Comparison of ENCODE assay signal across 8 cellular contexts in the genomic region with DNA sequence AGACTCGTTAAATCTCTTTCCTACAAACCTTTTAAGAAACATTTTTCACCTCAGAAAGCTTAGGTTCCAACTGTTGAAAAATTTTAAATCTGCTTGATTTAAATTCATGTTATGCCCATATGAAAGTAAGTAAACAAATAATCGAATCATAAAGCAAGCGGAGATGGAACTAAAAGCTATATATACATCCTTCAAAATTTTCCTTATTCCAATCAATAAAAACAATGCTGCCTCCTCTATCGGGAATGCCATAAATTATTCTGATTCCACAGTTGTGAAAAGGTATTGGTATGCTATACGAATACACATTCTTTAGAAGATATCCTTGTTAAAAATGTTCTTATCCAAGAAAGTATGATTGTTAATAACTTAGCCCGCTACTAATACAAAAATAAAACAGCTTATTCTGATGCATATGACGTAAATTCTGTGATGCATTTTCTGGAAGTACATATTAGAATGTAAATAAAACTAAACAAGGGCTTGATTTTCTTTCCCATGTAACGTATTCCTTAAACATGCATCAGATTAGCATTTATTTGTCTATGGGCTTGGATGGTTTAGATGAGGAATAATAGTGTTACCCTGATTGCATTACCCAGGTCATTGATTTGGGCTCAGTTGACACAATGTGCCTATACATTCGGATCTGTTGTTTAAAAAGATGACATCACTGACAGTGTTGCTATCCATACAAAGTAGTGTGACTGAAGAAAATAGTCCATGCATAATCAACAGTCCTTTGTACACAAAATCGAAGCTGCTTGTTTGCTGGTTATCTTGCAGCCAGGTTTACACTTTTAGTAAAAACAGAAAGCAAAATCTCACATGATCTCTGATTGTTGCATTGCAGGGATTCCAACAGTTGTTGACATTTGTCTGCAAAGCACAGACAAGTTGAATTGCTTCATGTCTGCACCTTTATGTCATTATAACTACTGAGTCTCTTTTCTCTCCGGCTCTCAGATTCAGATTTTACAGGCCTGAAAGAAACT. TPM values are rescaled to one million over a fixed set of nuclear protein-coding genes. Genes with fewer than 3 reads are reported as not detected.
DNase-seq lines count a peak whose midpoint lies in the region; ATAC-seq and TF ChIP-seq lines count a peak whose summit lies in the region.

No MANE protein-coding gene starts in this region.

- no peak overlapping the region for H4K91ac ChIP-seq in mesenchymal stem cell (ENCODE audit: low read length)

- WGBS in mesenchymal stem cell: 80% methylated on average over 3 of the region's 11 CpGs

- H3K4ac ChIP-seq in mesenchymal stem cell (ENCODE audit: low read depth in 1 of 2, low read length in 2 of 2): no peak overlapping the region

- ATAC-seq in HG03097 (IDR thresholded peaks at IDR 0.05; ENCODE audit: low FRiP score, unreplicated experiment): peak; percentile 2

- no peak overlapping the region for H2BK5ac ChIP-seq in mesenchymal stem cell (ENCODE audit: low read depth, low read length, poor library complexity, severe bottlenecking)

- no peak overlapping the region for H2BK120ac ChIP-seq in mesenchymal stem cell (ENCODE audit: low read depth, low read length)

- H3K14ac ChIP-seq in mesenchymal stem cell (ENCODE audit: low read length in 2 of 2): no peak overlapping the region

- H3K9ac ChIP-seq in BLaER1 (no peak overlapping the region), mesenchymal stem cell (ENCODE audit: low read length) (peak overlapping the region; percentile 99)

- peaks cover 4% of the 10 kb centered on the region for H3K79me1 ChIP-seq in mesenchymal stem cell (replicated peaks; ENCODE audit: low read length, poor library complexity, severe bottlenecking)

- H3K18ac ChIP-seq in mesenchymal stem cell (ENCODE audit: low read depth in 1 of 2, low read length in 2 of 2): no peak overlapping the region

- intact Hi-C loops in uterus (cut with DNase I; ENCODE audit: low total_unique reads): no loop called here

- no peak overlapping the region for H2AFZ ChIP-seq in mesenchymal stem cell (ENCODE audit: low read depth, low read length)

- H3K9me3 ChIP-seq in BLaER1 (no peaks in the 10 kb centered on the region), mesenchymal stem cell (ENCODE audit: control insufficient read depth, low read length) (no peaks in the 10 kb centered on the region), uterus (no peaks in the 10 kb centered on the region)

- TF ChIP-seq POLR2A in uterus (IDR thresholded peaks at IDR 0.05): no peak

- no peak for TF ChIP-seq CTCF in uterus (IDR thresholded peaks at IDR 0.05)

- 0 out of 2 replicates have a peak overlapping the region, but pooled peaks have one; percentile 86 for H3K27ac ChIP-seq in BLaER1
- peak overlapping the region; percentile 94 for H3K27ac ChIP-seq in angular gyrus (ENCODE audit: low read depth, low read length)
- no peak overlapping the region for H3K27ac ChIP-seq in mesenchymal stem cell (ENCODE audit: low read length, poor library complexity, severe bottlenecking)
- H3K27ac ChIP-seq in uterus: peak overlapping the region; percentile 90 to 92

- no peaks in the 10 kb centered on the region for H4K20me1 ChIP-seq in BLaER1

- H3K36me3 ChIP-seq in BLaER1 (peaks cover 2% of the 10 kb centered on the region), mesenchymal stem cell (ENCODE audit: control insufficient read depth in 1 of 2, insufficient read depth in 2 of 2, low read depth in 1 of 2, low read length in 2 of 2) (peaks cover 1 to 3% of the 10 kb centered on the region in 2 experiments), uterus (no peaks in the 10 kb centered on the region)

- H3K23ac ChIP-seq in mesenchymal stem cell (ENCODE audit: low read length in 2 of 2): no peak overlapping the region

- H3K4me1 ChIP-seq in BLaER1: peaks cover 32% of the 10 kb centered on the region
- H3K4me1 ChIP-seq in mesenchymal stem cell (ENCODE audit: control insufficient read depth, insufficient read depth, low read depth, low read length): peaks cover 3% of the 10 kb centered on the region
- H3K4me1 ChIP-seq in uterus: peaks cover 0 to 7% of the 10 kb centered on the region in 2 donors

- DNase-seq in mesenchymal stem cell (peak; percentile 35), uterus (no peak), glomerular visceral epithelial cell (ENCODE audit: extremely low spot score) (no peak), LoVo (ENCODE audit: low spot score) (no peak), GF-D8 (lab: John Stamatoyannopoulos, UW) (no peak)

- H3K4me2 ChIP-seq in BLaER1 (peak overlapping the region; percentile 77), mesenchymal stem cell (ENCODE audit: low read length, poor library complexity, severe bottlenecking) (no peak overlapping the region)

- no peak overlapping the region for H4K8ac ChIP-seq in mesenchymal stem cell (ENCODE audit: low read length)

- H3K27me3 ChIP-seq in BLaER1: no peaks in the 10 kb centered on the region
- H3K27me3 ChIP-seq in mesenchymal stem cell (ENCODE audit: control insufficient read depth in 1 of 2, insufficient read depth in 1 of 2, low read length in 2 of 2): no peaks in the 10 kb centered on the region
- no peaks in the 10 kb centered on the region for H3K27me3 ChIP-seq in uterus

- no peak overlapping the region for H2BK12ac ChIP-seq in mesenchymal stem cell (ENCODE audit: low read length in 2 of 2)

- H3K4me3 ChIP-seq in BLaER1 (peak overlapping the region; percentile 80), mesenchymal stem cell (ENCODE audit: insufficient read depth in 1 of 2, low read depth in 1 of 2, low read length in 2 of 2) (peak overlapping the region in 1 of 2 experiments; percentile 98), uterus (peak overlapping the region; percentile 73 to 78)

- no peak overlapping the region for H2BK15ac ChIP-seq in mesenchymal stem cell (ENCODE audit: low read depth, poor library complexity, severe bottlenecking)

- H2AK5ac ChIP-seq in mesenchymal stem cell (ENCODE audit: low read length, severe bottlenecking): no peak overlapping the region

RNA-seq across cellular contexts. Expression of a gene that starts 0.7 kb away (rescaled TPM):
- 13.2 TPM for polyA plus RNA-seq in mesenchymal stem cell (2013, experiment 1 of 2)
- polyA plus RNA-seq in mesenchymal stem cell (2013, experiment 2 of 2): 14.0 TPM
- total RNA-seq in uterus: 10 to 100 TPM in 3 of 4 donors, 1 to 10 TPM in 1; 8.2 to 88.2 (median 36.3) TPM

RNA-seq across cellular contexts. Expression of a gene that starts 29.9 kb away (rescaled TPM):
- not detected for polyA plus RNA-seq in mesenchymal stem cell (2013, experiment 1 of 2)
- not detected for polyA plus RNA-seq in mesenchymal stem cell (2013, experiment 2 of 2)
- total RNA-seq in uterus: not detected

RNA-seq across cellular contexts. Expression of a gene that starts 37.6 kb away (rescaled TPM):
- polyA plus RNA-seq in mesenchymal stem cell (2013, experiment 1 of 2): 19.5 TPM
- 18.7 TPM for polyA plus RNA-seq in mesenchymal stem cell (2013, experiment 2 of 2)
- 10 to 100 TPM; 14.6 to 56.8 (median 38.8) TPM for total RNA-seq in uterus
